In the genomic region with DNA sequence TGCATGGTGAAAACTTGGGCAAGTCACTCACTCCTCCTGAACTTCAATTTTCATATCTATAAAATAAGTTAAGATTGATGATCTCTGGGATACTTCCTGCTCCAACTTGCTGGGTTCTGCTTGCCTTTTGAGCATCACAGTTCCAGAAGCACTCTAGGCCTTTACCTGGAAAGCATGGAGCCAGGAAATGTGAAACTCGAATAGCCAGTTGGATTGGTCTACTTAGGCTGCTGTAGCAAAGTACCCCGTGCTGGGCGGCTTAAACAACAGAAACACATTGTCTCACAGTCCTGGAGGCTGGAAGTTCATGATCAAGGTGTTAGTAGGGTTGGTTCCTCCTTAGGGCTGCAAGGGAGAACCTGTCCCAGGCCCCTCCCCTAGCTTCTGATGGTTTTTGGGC, we compare ENCODE assay signal across 30 cellular contexts.
"Had no signal": no experiment of that assay in that cellular context is flagged by ENCODE, and none has a peak within 500 bp of the region (broad histone marks: within the 10 kb centered on the region; RNA-seq: fewer than 3 reads in every experiment).

No MANE protein-coding gene starts in this region.

- H3K36me3 Mint-ChIP-seq: activated naive CD8-positive, alpha-beta T cell treated with anti-CD3 and anti-CD28 coated beads for 36 hours had no signal

- DNase-seq: activated CD4-positive, alpha-beta memory T cell treated with anti-CD3 and anti-CD28 coated beads, Interleukin-2, amount 10 ng/mL, durations not matched to agents 7 days and 5 days; activated CD4-positive, alpha-beta T cell treated with anti-CD3 and anti-CD28 coated beads for 1 hour; activated CD4-positive, alpha-beta T cell treated with anti-CD3 and anti-CD28 coated beads for 48 hours; activated CD4-positive, CD25-positive, alpha-beta regulatory T cell; activated effector memory CD4-positive, alpha-beta T cell treated with anti-CD3 and anti-CD28 coated beads, Interleukin-2, amount 50 U/mL, for 16 hours; activated naive CD4-positive, alpha-beta T cell; activated naive CD4-positive, alpha-beta T cell treated with anti-CD3 and anti-CD28 coated beads, Interleukin-2, amount 50 U/mL, for 16 hours; activated naive CD8-positive, alpha-beta T cell treated with anti-CD3 and anti-CD28 coated beads for 36 hours; activated T-cell treated with anti-CD3 and anti-CD28 coated beads, Interleukin-2, amount 50 U/mL, for 1 hour; activated T-cell treated with anti-CD3 and anti-CD28 coated beads, Interleukin-2, amount 50 U/mL, for 72 hours; amniotic stem cell; aorta; brain microvascular endothelial cell; central memory CD4-positive, alpha-beta T cell; NCI-H1105; NCI-H1417 treated with DMSO at 0.1 percent for 48 hours; NCI-H187 treated with DMSO at 0.1 percent for 48 hours; NCI-H2081; NCI-H2171 treated with DMSO at 0.1 percent for 48 hours; NCI-H2227 treated with DMSO at 0.1 percent for 48 hours; NCI-H446; NCI-H510A treated with DMSO at 0.1 percent for 48 hours; NCI-H69; NK-92 treated with Interleukin-12 subunit alpha and Interleukin-12 subunit beta, amount 100 ng/mL, for 24 hours; SHP77; SJCRH30; T1000; WERI-Rb-1 had no signal

- H3K9me3 ChIP-seq: SJCRH30 had no signal

- H3K4me1 Mint-ChIP-seq: activated T-helper 17 cell treated with anti-CD3 and anti-CD28 coated beads, Interleukin-2, amount 50 U/mL, for 72 hours had no signal

- ATAC-seq: activated T-helper 17 cell treated with anti-CD3 and anti-CD28 coated beads, Interleukin-2, amount 50 U/mL, for 72 hours had no signal

- H3K4me3 ChIP-seq: SJCRH30, SK-N-MC had no signal

- H3K4me3 Mint-ChIP-seq: activated CD4-positive, alpha-beta memory T cell treated with anti-CD3 and anti-CD28 coated beads, Interleukin-2, amount 10 ng/mL, durations not matched to agents 7 days and 5 days; activated naive CD8-positive, alpha-beta T cell treated with anti-CD3 and anti-CD28 coated beads for 36 hours; activated T-cell treated with anti-CD3 and anti-CD28 coated beads, Interleukin-2, amount 50 U/mL, for 72 hours; activated T-helper 17 cell treated with anti-CD3 and anti-CD28 coated beads, Interleukin-2, amount 50 U/mL, for 72 hours had no signal

- H3K27me3 ChIP-seq: brain microvascular endothelial cell had no signal

- H3K27ac ChIP-seq: brain microvascular endothelial cell, SJCRH30, SK-N-MC, WERI-Rb-1 had no signal

- H3K27ac Mint-ChIP-seq: activated CD4-positive, alpha-beta memory T cell treated with anti-CD3 and anti-CD28 coated beads, Interleukin-2, amount 10 ng/mL, durations not matched to agents 7 days and 5 days; activated naive CD8-positive, alpha-beta T cell treated with anti-CD3 and anti-CD28 coated beads for 36 hours; activated T-cell treated with anti-CD3 and anti-CD28 coated beads, Interleukin-2, amount 50 U/mL, for 72 hours; activated T-helper 17 cell treated with anti-CD3 and anti-CD28 coated beads, Interleukin-2, amount 50 U/mL, for 72 hours had no signal

- H3K36me3 ChIP-seq: brain microvascular endothelial cell, SJCRH30, WERI-Rb-1 had no signal

- H3K9me3 Mint-ChIP-seq: activated CD4-positive, alpha-beta memory T cell treated with anti-CD3 and anti-CD28 coated beads, Interleukin-2, amount 10 ng/mL, durations not matched to agents 7 days and 5 days; activated naive CD8-positive, alpha-beta T cell treated with anti-CD3 and anti-CD28 coated beads for 36 hours; activated T-cell treated with anti-CD3 and anti-CD28 coated beads, Interleukin-2, amount 50 U/mL, for 72 hours; activated T-helper 17 cell treated with anti-CD3 and anti-CD28 coated beads, Interleukin-2, amount 50 U/mL, for 72 hours had no signal
